Comparison of ENCODE assay signal across 27 cellular contexts in the genomic region with DNA sequence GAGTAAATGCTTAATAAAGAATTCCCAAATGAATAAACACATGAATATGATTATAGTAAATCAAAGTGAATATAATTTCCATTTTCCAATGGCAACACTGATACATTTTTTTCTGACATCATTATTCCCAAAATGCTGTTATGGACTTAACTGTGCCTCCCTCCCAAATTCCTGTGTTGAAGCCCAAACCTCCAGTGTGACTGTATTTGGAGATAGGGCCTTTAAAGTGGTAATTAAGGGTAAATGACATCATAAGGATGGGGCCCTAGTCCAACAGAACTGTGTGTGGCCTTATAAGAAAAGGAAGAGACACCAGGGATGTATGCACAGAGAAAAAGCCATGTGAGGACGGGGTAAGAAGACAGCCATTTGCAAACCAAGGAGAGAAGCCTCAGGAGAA. TPM values are rescaled to one million over a fixed set of nuclear protein-coding genes. Genes with fewer than 3 reads are reported as not detected.
"Had no signal": no experiment of that assay in that cellular context is flagged by ENCODE, and none has a peak within 500 bp of the region (broad histone marks: within the 10 kb centered on the region; RNA-seq: fewer than 3 reads in every experiment).

No MANE protein-coding gene starts in this region.

- FAIRE-seq: HTR-8/SVneo, K562, RCC 7860 had no signal

- H3K27ac Mint-ChIP-seq: IgD-negative memory B cell, T-cell had no signal

- ATAC-seq: K562, T-cell had no signal

- H3K36me3 ChIP-seq: SJSA1 had no signal

- H3K4me1 ChIP-seq: SJSA1 had no signal

- H3K4me3 Mint-ChIP-seq: T-cell had no signal

- H3K27me3 ChIP-seq: SJSA1 had no signal

- H3K9ac ChIP-seq: KMS-11 had no signal

- H3K36me3 Mint-ChIP-seq: IgD-negative memory B cell, T-cell had no signal

- H3K27ac ChIP-seq: KMS-11, SJSA1, SK-N-MC had no signal

- H3K4me2 ChIP-seq: KMS-11 had no signal

- H3K9me3 ChIP-seq: SJSA1 had no signal

- H3K4me3 ChIP-seq: K562, SJSA1, SK-N-MC had no signal

- DNase-seq: Kasumi-1, NCI-H1092, NCI-H1105 treated with DMSO at 0.1 percent for 48 hours, NCI-H1417 treated with DMSO at 0.1 percent for 48 hours, NCI-H146, NCI-H1694 treated with DMSO at 0.1 percent for 48 hours, NCI-H1930, NCI-H2081, NCI-H2107, NCI-H2171, NCI-H226, NCI-H510A, NCI-H524 treated with DMSO at 0.1 percent for 48 hours, NCI-H69, NCI-H774, Right ventricle myocardium superior, RPMI8226, SIG-M5, SW 1271, T-cell had no signal

RNA-seq across cellular contexts. Expression of a gene that starts 19.1 kb away (rescaled TPM):
- total RNA-seq: K562, Right ventricle myocardium superior, T-cell had no signal
- polyA plus RNA-seq: IgD-negative memory B cell had no signal
